26 cellular contexts compared by ENCODE assay signal in genomic region chr1:73832276-73832825, GRCh38.
A peak's percentile ranks its signal among the peaks of the same experiment; 100 is the strongest.
DNase-seq lines count a peak whose midpoint lies in the region; ATAC-seq, FAIRE-seq and TF ChIP-seq lines count a peak whose summit lies in the region.
"Had no signal": no experiment of that assay in that cellular context is flagged by ENCODE, and none has a peak within 500 bp of the region (broad histone marks: within the 10 kb centered on the region; RNA-seq: fewer than 3 reads in every experiment).

No MANE protein-coding gene starts in this region.

- H3K36me3 Mint-ChIP-seq in astrocyte (ENCODE audit: low read depth, unreplicated experiment) (no peaks in the 10 kb centered on the region), mesothelial cell of epicardium (no peaks in the 10 kb centered on the region)
- H3K36me3 Mint-ChIP-seq: CD14-positive monocyte had no signal

- H3K4me1 Mint-ChIP-seq in astrocyte (ENCODE audit: low read depth, unreplicated experiment) = peaks cover 5% of the 10 kb centered on the region
- peaks cover 13% of the 10 kb centered on the region for H3K4me1 Mint-ChIP-seq in mesothelial cell of epicardium
- H3K4me1 Mint-ChIP-seq: B cell, CD14-positive monocyte, H9 had no signal

- TF ChIP-seq CTCF in astrocyte (IDR thresholded peaks at IDR 0.05; ENCODE audit: insufficient read depth, low read depth, low read length) (no peak), mesothelial cell of epicardium (IDR thresholded peaks at IDR 0.05; ENCODE audit: unreplicated experiment) (no peak)

- H3K4me3 Mint-ChIP-seq in astrocyte (ENCODE audit: unreplicated experiment) (no peak overlapping the region), mesothelial cell of epicardium (no peak overlapping the region)
- H3K4me3 Mint-ChIP-seq: B cell, CD14-positive monocyte, H9, HFFc6 had no signal

- peak; percentile 37 for DNase-seq in AG08395 (ENCODE audit: low spot score)
- peak; percentile 11 for DNase-seq in GM04503 (ENCODE audit: low read depth)
- peak; percentile 16 for DNase-seq in astrocyte (ENCODE audit: low read depth)
- no peak for DNase-seq in mesothelial cell of epicardium (ENCODE audit: low spot score in 2 of 2, unreplicated experiment in 2 of 2)
- no peak for DNase-seq in MG63
- DNase-seq in kidney glomerular epithelial cell (lab: John Stamatoyannopoulos, UW) = no peak
- DNase-seq in NCI-H1930 (lab: John Stamatoyannopoulos, UW) = no peak
- DNase-seq: ACHN, DND-41, GM23248, H9, HFFc6, MM.1S, NCI-H1048, NCI-H1436, NCI-H2029 treated with DMSO at 0.1 percent for 48 hours, NCI-H2171, NCI-H345, NCI-H526, Peyer's patch had no signal

- H3K9me3 ChIP-seq in astrocyte (ENCODE audit: insufficient read depth, low read depth, low read length) = no peaks in the 10 kb centered on the region
- H3K9me3 ChIP-seq in MG63 = no peaks in the 10 kb centered on the region
- H3K9me3 ChIP-seq: Peyer's patch had no signal

- no peak overlapping the region for H3K4me3 ChIP-seq in astrocyte (ENCODE audit: insufficient read depth, low read depth, low read length)
- H3K4me3 ChIP-seq in MG63 = no peak overlapping the region
- H3K4me3 ChIP-seq: GM23248, K562, Peyer's patch had no signal

- H3K9me3 Mint-ChIP-seq in astrocyte (ENCODE audit: unreplicated experiment) (no peaks in the 10 kb centered on the region), mesothelial cell of epicardium (no peaks in the 10 kb centered on the region)
- H3K9me3 Mint-ChIP-seq: H9 had no signal

- no peak overlapping the region for H3K4me2 ChIP-seq in astrocyte (ENCODE audit: low read length)

- ATAC-seq in GM21825 (IDR thresholded peaks at IDR 0.05; ENCODE audit: unreplicated experiment) = no peak
- ATAC-seq: K562, SK-N-SH treated with all-trans-retinoic acid at 6 μM for 48 hours had no signal

- no peak for FAIRE-seq in astrocyte (lab: Jason Lieb, UNC)
- FAIRE-seq: K562 had no signal

- H3K27ac Mint-ChIP-seq in astrocyte (ENCODE audit: unreplicated experiment) (no peak overlapping the region), mesothelial cell of epicardium (peak overlapping the region; percentile 40)
- H3K27ac Mint-ChIP-seq: B cell, CD14-positive monocyte, H9, HFFc6 had no signal

- H4K20me1 ChIP-seq in astrocyte (ENCODE audit: insufficient read depth, low read length) = no peaks in the 10 kb centered on the region

- H2AFZ ChIP-seq in astrocyte (ENCODE audit: low read depth, low read length) = no peak overlapping the region
- H2AFZ ChIP-seq: GM23248 had no signal

- H3K27ac ChIP-seq in astrocyte (ENCODE audit: low read depth, low read length) = no peak overlapping the region
- H3K27ac ChIP-seq: 22Rv1, GM23248, Peyer's patch had no signal

- no peaks in the 10 kb centered on the region for H3K27me3 ChIP-seq in astrocyte (ENCODE audit: insufficient read depth, low read length)
- H3K27me3 ChIP-seq in MG63 = no peaks in the 10 kb centered on the region
- H3K27me3 ChIP-seq: Peyer's patch had no signal

- H3K79me2 ChIP-seq in astrocyte (ENCODE audit: insufficient read depth, low read length) = no peaks in the 10 kb centered on the region

- H3K9ac ChIP-seq in astrocyte (ENCODE audit: low read length) = no peak overlapping the region
- H3K9ac ChIP-seq: GM23248 had no signal

- H3K36me3 ChIP-seq in astrocyte (ENCODE audit: insufficient read depth, low read length) (no peaks in the 10 kb centered on the region), MG63 (no peaks in the 10 kb centered on the region)
- H3K36me3 ChIP-seq: Peyer's patch had no signal

- H3K4me1 ChIP-seq in astrocyte (ENCODE audit: insufficient read depth, low read length) = no peaks in the 10 kb centered on the region
- H3K4me1 ChIP-seq: Peyer's patch had no signal

- H3K27me3 Mint-ChIP-seq in astrocyte (ENCODE audit: low read depth, unreplicated experiment) = no peaks in the 10 kb centered on the region
- H3K27me3 Mint-ChIP-seq in mesothelial cell of epicardium (ENCODE audit: low read depth) = no peaks in the 10 kb centered on the region
- H3K27me3 Mint-ChIP-seq: B cell had no signal

Comparison
In these comparisons a context has a peak if more than half of its experiments do, and no peak if none do; other contexts are left out.
1. DNase-seq: peak in AG08395 (single experiment), GM04503 (single experiment) and astrocyte (single experiment); none in mesothelial cell of epicardium (0 of 2), MG63 (single experiment), kidney glomerular epithelial cell (single experiment) and NCI-H1930 (0 of 2).